ENCODE assay signal across 1 cellular context in genomic region chr19:13028027-13028426, GRCh38.
TF ChIP-seq lines count a peak whose summit lies in the region.

No MANE protein-coding gene starts in this region.

TF ChIP-seq in SK-N-SH, 30 proteins besides CTCF, POLR2A, EP300 and RAD21 (continued from another document):
- TF ChIP-seq ZBTB33 (IDR thresholded peaks at IDR 0.05; ENCODE audit: borderline replicate concordance, low read depth) = no peak
- TF ChIP-seq IRF3 (IDR thresholded peaks at IDR 0.05; ENCODE audit: low read depth, low read length) = no peak
- TF ChIP-seq, protein P1, sequence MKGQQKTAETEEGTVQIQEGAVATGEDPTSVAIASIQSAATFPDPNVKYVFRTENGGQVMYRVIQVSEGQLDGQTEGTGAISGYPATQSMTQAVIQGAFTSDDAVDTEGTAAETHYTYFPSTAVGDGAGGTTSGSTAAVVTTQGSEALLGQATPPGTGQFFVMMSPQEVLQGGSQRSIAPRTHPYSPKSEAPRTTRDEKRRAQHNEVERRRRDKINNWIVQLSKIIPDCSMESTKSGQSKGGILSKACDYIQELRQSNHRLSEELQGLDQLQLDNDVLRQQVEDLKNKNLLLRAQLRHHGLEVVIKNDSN (IDR thresholded peaks at IDR 0.05; ENCODE audit: borderline replicate concordance, low read depth) = no peak
- TF ChIP-seq CHD2 (IDR thresholded peaks at IDR 0.05; ENCODE audit: low read length, partially characterized antibody) = no peak
- TF ChIP-seq SMC3 (IDR thresholded peaks at IDR 0.05; ENCODE audit: low read depth, low read length) = no peak
- TF ChIP-seq TAF1 (IDR thresholded peaks at IDR 0.05; ENCODE audit: borderline replicate concordance, low read depth, low read length) = no peak
- TF ChIP-seq RCOR1 (IDR thresholded peaks at IDR 0.05; ENCODE audit: low read length) = no peak
- TF ChIP-seq MXI1 (IDR thresholded peaks at IDR 0.05; ENCODE audit: low read depth, low read length) = no peak
- TF ChIP-seq EZH2phosphoT487 (IDR thresholded peaks at IDR 0.05; ENCODE audit: borderline replicate concordance, low read depth) = no peak
- TF ChIP-seq MAX (IDR thresholded peaks at IDR 0.05; ENCODE audit: low read depth) = no peak
- TF ChIP-seq ELF1 (IDR thresholded peaks at IDR 0.05) = no peak
